In the genomic region with DNA sequence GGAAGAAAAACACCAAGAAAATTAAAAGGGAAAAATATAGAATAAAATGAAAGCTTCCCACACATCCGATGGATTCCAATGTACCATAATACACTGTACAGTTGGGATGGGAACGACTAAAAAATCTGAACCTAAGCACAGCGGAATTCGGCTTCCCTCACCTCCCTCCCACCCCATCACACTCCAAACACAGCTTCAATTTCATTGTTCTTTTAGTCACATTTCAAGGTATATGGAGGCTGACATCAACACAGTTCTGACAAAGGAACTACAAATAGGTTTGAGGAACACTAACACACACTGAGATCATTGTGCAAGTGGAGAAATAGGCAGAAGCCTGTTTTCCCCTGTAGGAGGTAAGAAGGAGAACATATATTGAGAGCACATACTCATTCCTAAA, we compare ENCODE assay signal across 29 cellular contexts.
"Had no signal": no experiment of that assay in that cellular context is flagged by ENCODE, and none has a peak within 500 bp of the region (broad histone marks: within the 10 kb centered on the region; RNA-seq: fewer than 3 reads in every experiment).

No MANE protein-coding gene starts in this region.

- H3K4me1 Mint-ChIP-seq: activated CD4-positive, alpha-beta T cell treated with anti-CD3 and anti-CD28 coated beads, Interleukin-2, amount 10 ng/mL, durations not matched to agents 7 days and 5 days; activated naive CD4-positive, alpha-beta T cell treated with anti-CD3 and anti-CD28 coated beads, Interleukin-2, amount 50 U/mL, for 24 hours; activated naive CD8-positive, alpha-beta T cell treated with anti-CD3 and anti-CD28 coated beads for 36 hours; activated naive CD8-positive, alpha-beta T cell treated with anti-CD3 and anti-CD28 coated beads, Interleukin-2, amount 50 U/mL, for 24 hours had no signal

- H3K27ac Mint-ChIP-seq: activated CD4-positive, alpha-beta memory T cell treated with anti-CD3 and anti-CD28 coated beads, Interleukin-2, amount 10 ng/mL, durations not matched to agents 7 days and 5 days; activated CD4-positive, alpha-beta T cell treated with anti-CD3 and anti-CD28 coated beads, Interleukin-2, amount 10 ng/mL, durations not matched to agents 7 days and 5 days; activated naive CD4-positive, alpha-beta T cell treated with anti-CD3 and anti-CD28 coated beads for 36 hours; activated naive CD4-positive, alpha-beta T cell treated with anti-CD3 and anti-CD28 coated beads, Interleukin-2, amount 50 U/mL, for 24 hours; activated naive CD8-positive, alpha-beta T cell treated with anti-CD3 and anti-CD28 coated beads for 36 hours; activated naive CD8-positive, alpha-beta T cell treated with anti-CD3 and anti-CD28 coated beads, Interleukin-2, amount 50 U/mL, for 24 hours; activated T-helper 1 cell treated with anti-CD3 and anti-CD28 coated beads, Interleukin-12 subunit alpha, Interleukin-12 subunit beta, Interleukin-2, Interleukin-4 antibody, amounts not matched to agents 30 ng/mL and 10 ng/mL and 1 ng/mL, durations not matched to agents 14 hours and 24 hours and 36 hours; activated T-helper 2 cell treated with anti-CD3 and anti-CD28 coated beads, Interferon-gamma antibody, Interleukin-2, Interleukin-4, amounts not matched to agents 10 μg/mL and 5 μg/mL and 100 μg/mL, durations not matched to agents 14 hours and 24 hours and 36 hours; dendritic cell treated with granulocyte-macrophage colony-stimulating factor and Interleukin-4, amounts not matched to agents 40 ng/mL and 50 ng/mL, for 4 days had no signal

- H3K27ac ChIP-seq: adrenal gland, body of pancreas, coronary artery, dorsolateral prefrontal cortex, esophagus squamous epithelium, gastroesophageal sphincter had no signal

- H3K27me3 Mint-ChIP-seq: activated CD4-positive, alpha-beta memory T cell treated with anti-CD3 and anti-CD28 coated beads, Interleukin-2, amount 10 ng/mL, durations not matched to agents 7 days and 5 days; activated CD4-positive, alpha-beta T cell treated with anti-CD3 and anti-CD28 coated beads, Interleukin-2, amount 10 ng/mL, durations not matched to agents 7 days and 5 days; activated naive CD4-positive, alpha-beta T cell treated with anti-CD3 and anti-CD28 coated beads, Interleukin-2, amount 50 U/mL, for 24 hours; activated naive CD8-positive, alpha-beta T cell treated with anti-CD3 and anti-CD28 coated beads for 36 hours; activated naive CD8-positive, alpha-beta T cell treated with anti-CD3 and anti-CD28 coated beads, Interleukin-2, amount 50 U/mL, for 24 hours; dendritic cell treated with granulocyte-macrophage colony-stimulating factor and Interleukin-4, amounts not matched to agents 40 ng/mL and 50 ng/mL, for 4 days had no signal

- DNase-seq: activated CD4-positive, alpha-beta memory T cell treated with anti-CD3 and anti-CD28 coated beads, Interleukin-2, amount 10 ng/mL, durations not matched to agents 7 days and 5 days; activated CD4-positive, alpha-beta T cell treated with anti-CD3 and anti-CD28 coated beads for 1 hour; activated CD4-positive, alpha-beta T cell treated with anti-CD3 and anti-CD28 coated beads for 4 hours; activated CD4-positive, alpha-beta T cell treated with anti-CD3 and anti-CD28 coated beads, Interleukin-2, amount 10 ng/mL, durations not matched to agents 7 days and 5 days; activated CD4-positive, alpha-beta T cell treated with anti-CD3 and anti-CD28 coated beads, Interleukin-2, amount 50 U/mL, for 4 hours; activated CD8-positive, alpha-beta memory T cell treated with anti-CD3 and anti-CD28 coated beads, Interleukin-2, amount 50 U/mL, for 48 hours; activated effector memory CD4-positive, alpha-beta T cell treated with anti-CD3 and anti-CD28 coated beads, Interleukin-2, amount 50 U/mL, for 16 hours; activated naive CD4-positive, alpha-beta T cell treated with anti-CD3 and anti-CD28 coated beads for 36 hours; activated naive CD8-positive, alpha-beta T cell treated with anti-CD3 and anti-CD28 coated beads for 36 hours; activated naive CD8-positive, alpha-beta T cell treated with anti-CD3 and anti-CD28 coated beads, Interleukin-2, amount 50 U/mL, for 24 hours; activated T-cell treated with anti-CD3 and anti-CD28 coated beads for 4 hours; activated T-cell treated with anti-CD3 and anti-CD28 coated beads, Interleukin-2, amount 50 U/mL, for 4 hours; adrenal gland; amygdala; aorta; body of pancreas; central memory CD4-positive, alpha-beta T cell; dorsolateral prefrontal cortex; effector memory CD4-positive, alpha-beta T cell; esophagus squamous epithelium; foreskin melanocyte; T-helper 1 cell; T-helper 2 cell had no signal

- H3K4me3 Mint-ChIP-seq: activated CD4-positive, alpha-beta memory T cell treated with anti-CD3 and anti-CD28 coated beads, Interleukin-2, amount 10 ng/mL, durations not matched to agents 7 days and 5 days; activated CD4-positive, alpha-beta T cell treated with anti-CD3 and anti-CD28 coated beads, Interleukin-2, amount 10 ng/mL, durations not matched to agents 7 days and 5 days; activated naive CD4-positive, alpha-beta T cell treated with anti-CD3 and anti-CD28 coated beads for 36 hours; activated naive CD4-positive, alpha-beta T cell treated with anti-CD3 and anti-CD28 coated beads, Interleukin-2, amount 50 U/mL, for 24 hours; activated naive CD8-positive, alpha-beta T cell treated with anti-CD3 and anti-CD28 coated beads for 36 hours; activated naive CD8-positive, alpha-beta T cell treated with anti-CD3 and anti-CD28 coated beads, Interleukin-2, amount 50 U/mL, for 24 hours; activated T-cell treated with anti-CD3 and anti-CD28 coated beads, Interleukin-2, amount 50 U/mL, for 4 hours; activated T-helper 1 cell treated with anti-CD3 and anti-CD28 coated beads, Interleukin-12 subunit alpha, Interleukin-12 subunit beta, Interleukin-2, Interleukin-4 antibody, amounts not matched to agents 30 ng/mL and 10 ng/mL and 1 ng/mL, durations not matched to agents 14 hours and 24 hours and 36 hours; dendritic cell treated with granulocyte-macrophage colony-stimulating factor and Interleukin-4, amounts not matched to agents 40 ng/mL and 50 ng/mL, for 4 days had no signal

- H3K9me3 Mint-ChIP-seq: activated CD4-positive, alpha-beta memory T cell treated with anti-CD3 and anti-CD28 coated beads, Interleukin-2, amount 10 ng/mL, durations not matched to agents 7 days and 5 days; activated CD4-positive, alpha-beta T cell treated with anti-CD3 and anti-CD28 coated beads, Interleukin-2, amount 10 ng/mL, durations not matched to agents 7 days and 5 days; activated naive CD4-positive, alpha-beta T cell treated with anti-CD3 and anti-CD28 coated beads for 36 hours; activated naive CD4-positive, alpha-beta T cell treated with anti-CD3 and anti-CD28 coated beads, Interleukin-2, amount 50 U/mL, for 24 hours; activated naive CD8-positive, alpha-beta T cell treated with anti-CD3 and anti-CD28 coated beads for 36 hours; activated naive CD8-positive, alpha-beta T cell treated with anti-CD3 and anti-CD28 coated beads, Interleukin-2, amount 50 U/mL, for 24 hours; activated T-cell treated with anti-CD3 and anti-CD28 coated beads, Interleukin-2, amount 50 U/mL, for 4 hours; activated T-helper 1 cell treated with anti-CD3 and anti-CD28 coated beads, Interleukin-12 subunit alpha, Interleukin-12 subunit beta, Interleukin-2, Interleukin-4 antibody, amounts not matched to agents 30 ng/mL and 10 ng/mL and 1 ng/mL, durations not matched to agents 14 hours and 24 hours and 36 hours; activated T-helper 2 cell treated with anti-CD3 and anti-CD28 coated beads, Interferon-gamma antibody, Interleukin-2, Interleukin-4, amounts not matched to agents 10 μg/mL and 5 μg/mL and 100 μg/mL, durations not matched to agents 14 hours and 24 hours and 36 hours; dendritic cell treated with granulocyte-macrophage colony-stimulating factor and Interleukin-4, amounts not matched to agents 40 ng/mL and 50 ng/mL, for 4 days had no signal

- ATAC-seq: activated naive CD8-positive, alpha-beta T cell treated with anti-CD3 and anti-CD28 coated beads, Interleukin-2, amount 50 U/mL, for 24 hours; activated T-cell treated with anti-CD3 and anti-CD28 coated beads, Interleukin-2, amount 50 U/mL, for 4 hours; body of pancreas; gastroesophageal sphincter had no signal
